8 cellular contexts compared by ENCODE assay signal in the genomic region with DNA sequence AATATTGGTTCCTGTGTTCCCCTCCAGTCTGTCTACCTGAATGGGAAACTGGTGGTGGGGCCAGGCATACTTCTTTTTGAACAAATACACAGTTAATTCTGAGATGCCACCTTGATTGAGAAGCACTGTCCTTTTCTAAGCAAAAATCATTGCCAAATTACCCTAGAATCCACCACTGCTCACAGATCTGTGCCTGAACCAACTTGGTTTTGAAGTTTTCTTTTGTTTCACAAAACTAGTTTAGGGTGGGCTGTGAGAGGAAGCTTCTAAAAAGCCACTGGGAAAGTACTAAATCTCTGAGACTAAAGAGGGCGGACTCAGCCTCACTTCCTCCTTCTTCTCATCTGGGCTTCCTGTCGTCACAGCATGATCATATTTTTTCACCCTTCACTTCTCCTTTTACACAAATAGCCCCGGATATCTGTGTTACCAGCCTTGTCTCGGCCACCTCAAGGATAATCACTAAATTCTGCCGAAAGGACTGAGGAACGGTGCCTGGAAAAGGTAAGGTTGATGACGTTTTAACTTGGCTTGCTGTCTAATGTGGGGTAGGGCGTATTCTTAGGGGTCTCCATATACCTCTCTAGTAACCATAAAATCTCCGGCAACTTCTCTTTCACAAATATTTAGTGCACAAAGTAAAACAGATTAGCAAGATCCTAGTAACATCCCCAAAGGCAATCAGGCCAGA. TPM values are rescaled to one million over a fixed set of nuclear protein-coding genes. Genes with fewer than 3 reads are reported as not detected.
DNase-seq lines count a peak whose midpoint lies in the region; ATAC-seq, FAIRE-seq and TF ChIP-seq lines count a peak whose summit lies in the region.

A gene with protein sequence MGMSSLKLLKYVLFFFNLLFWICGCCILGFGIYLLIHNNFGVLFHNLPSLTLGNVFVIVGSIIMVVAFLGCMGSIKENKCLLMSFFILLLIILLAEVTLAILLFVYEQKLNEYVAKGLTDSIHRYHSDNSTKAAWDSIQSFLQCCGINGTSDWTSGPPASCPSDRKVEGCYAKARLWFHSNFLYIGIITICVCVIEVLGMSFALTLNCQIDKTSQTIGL (plus strand): TSS at position 404 of the 691 bp plus-strand sequence. CDS start 18,261 bp downstream, outside the sequence.

- TF ChIP-seq EP300 in tibial nerve (IDR thresholded peaks at IDR 0.05): peak in 1 of 2 donors; percentile 65

- intact Hi-C loops in CD8-positive, alpha-beta T cell (cut with DNase I, micrococcal nuclease): loop anchor here (1.0 to 10.0 kb wide), 10 partner anchors 7 to 536 kb away; a partner anchor contains a TSS
- intact Hi-C loops in kidney (cut with DNase I): no loop called here

- POLR2A ChIA-PET in CD8-positive, alpha-beta T cell (lab: Charles Lee): interaction anchor here (0.8 to 5.1 kb wide), 7 partner anchors 12 to 158 kb away, joined by 3 to 34 read pairs (median 3); a partner anchor contains a TSS
- POLR2A ChIA-PET in activated CD8-positive, alpha-beta T cell treated with anti-CD3 and anti-CD28 coated beads, Interleukin-2, amount 10 ng/mL, durations not matched to agents 7 days and 5 days (lab: Charles Lee): interaction anchor here (0.8 to 5.9 kb wide), 16 partner anchors 7 to 838 kb away, joined by 3 to 117 read pairs (median 6); a partner anchor contains a TSS

- peak within 1 kb of the TSS; percentile 83 for H3K4me3 ChIP-seq in CD8-positive, alpha-beta T cell (ENCODE audit: low read depth, low read length)
- H3K4me3 ChIP-seq in kidney (ENCODE audit: low read length in 2 of 2) (peak within 1 kb of the TSS; percentile 15 to 51), tibial nerve (peak within 1 kb of the TSS in 3 of 4 donors; percentile 5 to 55 (median 45))

- peak; percentile 16 to 21 for TF ChIP-seq POLR2A in tibial nerve (IDR thresholded peaks at IDR 0.05)

- 57 to 65% methylated on average over 9 of the region's 9 CpGs for WGBS in tibial nerve, 2 donors

- no peaks in the 10 kb centered on the region for H3K9me3 ChIP-seq in CD8-positive, alpha-beta T cell (ENCODE audit: low read length)
- no peaks in the 10 kb centered on the region for H3K9me3 ChIP-seq in kidney (ENCODE audit: control insufficient read depth in 1 of 2, low read length in 2 of 2)
- H3K9me3 ChIP-seq in tibial nerve: peaks cover 0 to 9% (median 0%) of the 10 kb centered on the region in 4 donors

- no peaks in the 10 kb centered on the region for H3K27me3 ChIP-seq in CD8-positive, alpha-beta T cell (ENCODE audit: insufficient read depth, low read length)
- H3K27me3 ChIP-seq in tibial nerve: no peaks in the 10 kb centered on the region

- H3K9ac ChIP-seq in kidney (ENCODE audit: low read length in 2 of 2): no peak within 1 kb of the TSS

- no peaks in the 10 kb centered on the region for H3K36me3 ChIP-seq in CD8-positive, alpha-beta T cell (ENCODE audit: insufficient read depth, low read length)
- H3K36me3 ChIP-seq in kidney (ENCODE audit: control insufficient read depth in 1 of 2, insufficient read depth in 2 of 2, low read length in 2 of 2) (no peaks in the 10 kb centered on the region), tibial nerve (no peaks in the 10 kb centered on the region)

- no peak for FAIRE-seq in kidney (lab: Jason Lieb, UNC)

- peak; percentile 70 for ATAC-seq in CD8-positive, alpha-beta T cell
- peak; percentile 40 for ATAC-seq in GM19463 (IDR thresholded peaks at IDR 0.05; ENCODE audit: unreplicated experiment)
- peak; percentile 38 for ATAC-seq in activated CD8-positive, alpha-beta T cell treated with anti-CD3 and anti-CD28 coated beads, Interleukin-2, amount 10 ng/mL, durations not matched to agents 7 days and 5 days

- no peaks in the 10 kb centered on the region for H3K9me3 Mint-ChIP-seq in CD8-positive, alpha-beta T cell
- H3K9me3 Mint-ChIP-seq in IgD-negative memory B cell (peaks cover 0 to under 1% (median under 1%) of the 10 kb centered on the region in 3 donors), type B pancreatic cell (no peaks in the 10 kb centered on the region)
- peaks cover 7% of the 10 kb centered on the region for H3K9me3 Mint-ChIP-seq in activated CD8-positive, alpha-beta T cell treated with anti-CD3 and anti-CD28 coated beads, Interleukin-2, amount 10 ng/mL, durations not matched to agents 7 days and 5 days (ENCODE audit: insufficient read depth)

- DNase-seq in CD8-positive, alpha-beta T cell: peak in 6 of 7 experiments; percentile 39 to 73 (median 60)
- DNase-seq in activated CD8-positive, alpha-beta T cell treated with anti-CD3 and anti-CD28 coated beads, Interleukin-2, amount 10 ng/mL, durations not matched to agents 7 days and 5 days: peak; percentile 79
- DNase-seq in kidney (no peak), tibial nerve (ENCODE audit: low spot score in 2 of 2) (peak in 1 of 2 donors; percentile 41), type B pancreatic cell (ENCODE audit: extremely low spot score, unreplicated experiment) (no peak), NCI-H1105 (lab: John Stamatoyannopoulos, UW) (no peak)

- peak within 1 kb of the TSS; percentile 95 for H3K27ac ChIP-seq in CD8-positive, alpha-beta T cell (ENCODE audit: low read depth, low read length)
- H3K27ac ChIP-seq in kidney (ENCODE audit: low read depth in 2 of 2, low read length in 2 of 2) (peak within 1 kb of the TSS; percentile 13 to 61), tibial nerve (peak within 1 kb of the TSS in 3 of 4 donors; percentile 50 to 80 (median 57))

- CTCF ChIA-PET in CD8-positive, alpha-beta T cell (lab: Charles Lee): interaction anchor here (0.5 to 2.8 kb wide), 6 partner anchors 26 to 92 kb away, joined by 3 to 9 read pairs (median 4); no protein-coding TSS in a partner anchor
- CTCF ChIA-PET in activated CD8-positive, alpha-beta T cell treated with anti-CD3 and anti-CD28 coated beads, Interleukin-2, amount 10 ng/mL, durations not matched to agents 7 days and 5 days (lab: Charles Lee): interaction anchor here (0.9 to 4.9 kb wide), 8 partner anchors 15 to 158 kb away, joined by 3 to 34 read pairs (median 6); a partner anchor contains a TSS

- H3K27me3 Mint-ChIP-seq in CD8-positive, alpha-beta T cell (ENCODE audit: low read depth): no peaks in the 10 kb centered on the region
- H3K27me3 Mint-ChIP-seq in IgD-negative memory B cell (no peaks in the 10 kb centered on the region), type B pancreatic cell (peaks cover 3% of the 10 kb centered on the region)
- no peaks in the 10 kb centered on the region for H3K27me3 Mint-ChIP-seq in activated CD8-positive, alpha-beta T cell treated with anti-CD3 and anti-CD28 coated beads, Interleukin-2, amount 10 ng/mL, durations not matched to agents 7 days and 5 days (ENCODE audit: low read depth)

- no peak for TF ChIP-seq CTCF in CD8-positive, alpha-beta T cell (IDR thresholded peaks at IDR 0.05)
- TF ChIP-seq CTCF in kidney (IDR thresholded peaks at IDR 0.05; ENCODE audit: borderline replicate concordance, extremely low read depth, insufficient read depth): no peak
- TF ChIP-seq CTCF in tibial nerve (IDR thresholded peaks at IDR 0.05): no peak
- no peak for TF ChIP-seq CTCF in type B pancreatic cell (conservative IDR thresholded peaks at IDR 0.05)

- peak within 1 kb of the TSS; percentile 96 for H3K4me3 Mint-ChIP-seq in CD8-positive, alpha-beta T cell
- H3K4me3 Mint-ChIP-seq in IgD-negative memory B cell (peak within 1 kb of the TSS; percentile 93 to 100 (median 100)), type B pancreatic cell (no peak within 1 kb of the TSS)
- peak within 1 kb of the TSS; percentile 97 for H3K4me3 Mint-ChIP-seq in activated CD8-positive, alpha-beta T cell treated with anti-CD3 and anti-CD28 coated beads, Interleukin-2, amount 10 ng/mL, durations not matched to agents 7 days and 5 days

- peak within 1 kb of the TSS; percentile 98 for H3K27ac Mint-ChIP-seq in CD8-positive, alpha-beta T cell
- H3K27ac Mint-ChIP-seq in IgD-negative memory B cell: peak within 1 kb of the TSS; percentile 95 to 99 (median 99)
- H3K27ac Mint-ChIP-seq in activated CD8-positive, alpha-beta T cell treated with anti-CD3 and anti-CD28 coated beads, Interleukin-2, amount 10 ng/mL, durations not matched to agents 7 days and 5 days: peak within 1 kb of the TSS; percentile 98
- no peak within 1 kb of the TSS for H3K27ac Mint-ChIP-seq in type B pancreatic cell

- peaks cover 40% of the 10 kb centered on the region for H3K36me3 Mint-ChIP-seq in CD8-positive, alpha-beta T cell
- H3K36me3 Mint-ChIP-seq in IgD-negative memory B cell (peaks cover 21% of the 10 kb centered on the region), type B pancreatic cell (no peaks in the 10 kb centered on the region)
- H3K36me3 Mint-ChIP-seq in activated CD8-positive, alpha-beta T cell treated with anti-CD3 and anti-CD28 coated beads, Interleukin-2, amount 10 ng/mL, durations not matched to agents 7 days and 5 days (ENCODE audit: low read depth): peaks cover 46% of the 10 kb centered on the region

- peaks cover 61% of the 10 kb centered on the region for H3K4me1 Mint-ChIP-seq in CD8-positive, alpha-beta T cell (ENCODE audit: low read depth)
- H3K4me1 Mint-ChIP-seq in IgD-negative memory B cell: peaks cover 39 to 47% (median 43%) of the 10 kb centered on the region in 3 donors
- peaks cover 36% of the 10 kb centered on the region for H3K4me1 Mint-ChIP-seq in activated CD8-positive, alpha-beta T cell treated with anti-CD3 and anti-CD28 coated beads, Interleukin-2, amount 10 ng/mL, durations not matched to agents 7 days and 5 days (ENCODE audit: low read depth)
- H3K4me1 Mint-ChIP-seq in type B pancreatic cell (ENCODE audit: unreplicated experiment): no peaks in the 10 kb centered on the region

- H3K4me1 ChIP-seq in CD8-positive, alpha-beta T cell (ENCODE audit: insufficient read depth, low read length): peaks cover 48% of the 10 kb centered on the region
- H3K4me1 ChIP-seq in kidney (ENCODE audit: control insufficient read depth in 1 of 2, insufficient read depth in 1 of 2, low read depth in 1 of 2, low read length in 2 of 2): no peaks in the 10 kb centered on the region
- H3K4me1 ChIP-seq in tibial nerve: no peaks in the 10 kb centered on the region

RNA-seq across cellular contexts. Expression of the gene that starts here (rescaled TPM):
- 100 to 1,000 TPM; 205 to 213 TPM for total RNA-seq in CD8-positive, alpha-beta T cell
- 1,279 TPM for polyA plus RNA-seq in IgD-negative memory B cell
- total RNA-seq in activated CD8-positive, alpha-beta T cell treated with anti-CD3 and anti-CD28 coated beads, Interleukin-2, amount 10 ng/mL, durations not matched to agents 7 days and 5 days: 100 to 1,000 TPM; 392 to 404 TPM
- total RNA-seq in kidney: 70.9 TPM
- polyA plus RNA-seq in kidney (ENCODE audit: insufficient read depth, low read depth, low replicate concordance): 10.7 TPM
- 10 to 100 TPM; 12.0 to 45.0 (median 22.5) TPM for total RNA-seq in tibial nerve
- total RNA-seq in type B pancreatic cell (ENCODE audit: low replicate concordance): not detected in 2 replicates

Comparison
In these comparisons a context has a peak if more than half of its experiments do, and no peak if none do; other contexts are left out.
1. RNA of the gene that starts here (total RNA-seq): 392 to 404 TPM in activated CD8-positive, alpha-beta T cell treated with anti-CD3 and anti-CD28 coated beads, Interleukin-2, amount 10 ng/mL, durations not matched to agents 7 days and 5 days, 205 to 213 TPM in CD8-positive, alpha-beta T cell, 70.9 TPM in kidney (single experiment) and 12.0 to 45.0 TPM in tibial nerve; not detected in type B pancreatic cell; every median in the first group is over 10 times any median in the second.
2. RNA of the gene that starts here (polyA plus RNA-seq): 1,279 TPM in IgD-negative memory B cell (single experiment); 10.7 TPM in kidney (single experiment); every median in the first group is over 100 times any median in the second.
3. DNase-seq: peak in CD8-positive, alpha-beta T cell (6 of 7) and activated CD8-positive, alpha-beta T cell treated with anti-CD3 and anti-CD28 coated beads, Interleukin-2, amount 10 ng/mL, durations not matched to agents 7 days and 5 days (single experiment); none in kidney (single experiment), type B pancreatic cell (single experiment) and NCI-H1105 (single experiment).
4. H3K27ac ChIP-seq: peak in every context shown above with its lines; median percentile 95 in CD8-positive, alpha-beta T cell; 57 in tibial nerve; 37 in kidney.
5. H3K4me3 ChIP-seq: peak in every context shown above with its lines; median percentile 83 in CD8-positive, alpha-beta T cell; 45 in tibial nerve; 33 in kidney.
6. Peak in every context shown above with its lines, with median percentiles within 50 percentile points of each other: ATAC-seq.